ENCODE assay signal across 31 cellular contexts in the genomic region with DNA sequence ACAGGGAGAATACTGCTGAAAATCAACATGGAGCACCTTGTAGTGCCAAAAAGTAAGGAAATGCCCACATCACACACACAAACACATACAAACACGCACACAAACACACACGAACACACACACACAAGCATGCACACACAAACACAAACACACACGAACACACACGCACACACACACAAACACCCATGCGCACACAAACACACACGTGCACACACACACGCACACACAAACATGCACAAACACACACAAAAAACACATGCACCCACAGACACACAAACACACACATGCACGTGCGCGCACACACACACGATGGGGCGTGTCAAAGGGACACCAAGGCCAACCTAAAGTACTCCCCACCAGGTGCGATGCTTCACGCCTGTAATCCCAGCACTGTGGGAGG.
"Had no signal": no experiment of that assay in that cellular context is flagged by ENCODE, and none has a peak within 500 bp of the region (broad histone marks: within the 10 kb centered on the region; RNA-seq: fewer than 3 reads in every experiment).

No MANE protein-coding gene starts in this region.

- H3K27ac Mint-ChIP-seq: activated CD4-positive, alpha-beta memory T cell treated with anti-CD3 and anti-CD28 coated beads, Interleukin-2, amount 10 ng/mL, durations not matched to agents 7 days and 5 days; activated naive CD4-positive, alpha-beta T cell treated with anti-CD3 and anti-CD28 coated beads, Interleukin-2, amount 50 U/mL, for 24 hours; activated naive CD8-positive, alpha-beta T cell treated with anti-CD3 and anti-CD28 coated beads, Interleukin-2, amount 10 ng/mL, durations not matched to agents 7 days and 5 days; activated T-cell treated with anti-CD3 and anti-CD28 coated beads, Interleukin-2, amount 50 U/mL, for 24 hours; activated T-helper 2 cell treated with anti-CD3 and anti-CD28 coated beads, Interferon-gamma antibody, Interleukin-2, Interleukin-4, amounts not matched to agents 10 μg/mL and 5 μg/mL and 100 μg/mL, durations not matched to agents 14 hours and 24 hours and 36 hours had no signal

- DNase-seq: activated CD4-positive, alpha-beta memory T cell treated with anti-CD3 and anti-CD28 coated beads, Interleukin-2, amount 10 ng/mL, durations not matched to agents 7 days and 5 days; activated CD4-positive, alpha-beta T cell treated with anti-CD3 and anti-CD28 coated beads for 1 hour; activated CD4-positive, alpha-beta T cell treated with anti-CD3 and anti-CD28 coated beads for 48 hours; activated CD4-positive, CD25-positive, alpha-beta regulatory T cell; activated gamma-delta T cell; activated naive CD4-positive, alpha-beta T cell treated with Interleukin-2 at 50 U/mL for 16 hours; activated naive CD8-positive, alpha-beta T cell treated with anti-CD3 and anti-CD28 coated beads, Interleukin-2, amount 10 ng/mL, durations not matched to agents 7 days and 5 days; activated T-cell treated with anti-CD3 and anti-CD28 coated beads, Interleukin-2, amount 50 U/mL, for 24 hours; amygdala; body of pancreas; central memory CD4-positive, alpha-beta T cell; KG1; MM.1S; MV-4-11; NCI-H1092; NCI-H1417; NCI-H187 treated with DMSO at 0.1 percent for 48 hours; NCI-H2081; NCI-H2171 treated with DMSO at 0.1 percent for 48 hours; NCI-H2227 treated with DMSO at 0.1 percent for 48 hours; NCI-H524 treated with DMSO at 0.1 percent for 48 hours; SHP77; SJCRH30; T1000; WERI-Rb-1 had no signal

- H3K9me3 Mint-ChIP-seq: activated naive CD4-positive, alpha-beta T cell treated with anti-CD3 and anti-CD28 coated beads, Interleukin-2, amount 50 U/mL, for 24 hours; activated naive CD8-positive, alpha-beta T cell treated with anti-CD3 and anti-CD28 coated beads, Interleukin-2, amount 10 ng/mL, durations not matched to agents 7 days and 5 days; activated T-helper 2 cell treated with anti-CD3 and anti-CD28 coated beads, Interferon-gamma antibody, Interleukin-2, Interleukin-4, amounts not matched to agents 10 μg/mL and 5 μg/mL and 100 μg/mL, durations not matched to agents 14 hours and 24 hours and 36 hours had no signal

- FAIRE-seq: astrocyte had no signal

- H3K27ac ChIP-seq: body of pancreas, breast epithelium, SJCRH30, SK-N-MC, WERI-Rb-1 had no signal

- H3K27me3 Mint-ChIP-seq: activated naive CD4-positive, alpha-beta T cell treated with anti-CD3 and anti-CD28 coated beads, Interleukin-2, amount 50 U/mL, for 24 hours; activated naive CD8-positive, alpha-beta T cell treated with anti-CD3 and anti-CD28 coated beads, Interleukin-2, amount 10 ng/mL, durations not matched to agents 7 days and 5 days had no signal

- H3K4me1 Mint-ChIP-seq: activated CD4-positive, alpha-beta memory T cell treated with anti-CD3 and anti-CD28 coated beads, Interleukin-2, amount 10 ng/mL, durations not matched to agents 7 days and 5 days; activated naive CD4-positive, alpha-beta T cell treated with anti-CD3 and anti-CD28 coated beads, Interleukin-2, amount 50 U/mL, for 24 hours; activated naive CD8-positive, alpha-beta T cell treated with anti-CD3 and anti-CD28 coated beads, Interleukin-2, amount 10 ng/mL, durations not matched to agents 7 days and 5 days had no signal

- H3K9me3 ChIP-seq: SJCRH30 had no signal

- H3K4me3 Mint-ChIP-seq: activated CD4-positive, alpha-beta memory T cell treated with anti-CD3 and anti-CD28 coated beads, Interleukin-2, amount 10 ng/mL, durations not matched to agents 7 days and 5 days; activated naive CD4-positive, alpha-beta T cell treated with anti-CD3 and anti-CD28 coated beads, Interleukin-2, amount 50 U/mL, for 24 hours; activated naive CD8-positive, alpha-beta T cell treated with anti-CD3 and anti-CD28 coated beads, Interleukin-2, amount 10 ng/mL, durations not matched to agents 7 days and 5 days; activated T-cell treated with anti-CD3 and anti-CD28 coated beads, Interleukin-2, amount 50 U/mL, for 24 hours had no signal

- ATAC-seq: body of pancreas, Panc1 had no signal

- H3K27me3 ChIP-seq: body of pancreas, SJCRH30 had no signal

- H3K4me3 ChIP-seq: body of pancreas, breast epithelium, SJCRH30, SK-N-MC had no signal

- H3K4me1 ChIP-seq: body of pancreas, breast epithelium, SJCRH30 had no signal

- H3K36me3 ChIP-seq: breast epithelium, SJCRH30, WERI-Rb-1 had no signal

- H3K36me3 Mint-ChIP-seq: activated naive CD4-positive, alpha-beta T cell treated with anti-CD3 and anti-CD28 coated beads, Interleukin-2, amount 50 U/mL, for 24 hours; activated naive CD8-positive, alpha-beta T cell treated with anti-CD3 and anti-CD28 coated beads, Interleukin-2, amount 10 ng/mL, durations not matched to agents 7 days and 5 days had no signal
